In genomic region chr17:3768786-3769185, GRCh38 we compare ENCODE assay signal across 13 cellular contexts. TPM values are rescaled to one million over a fixed set of nuclear protein-coding genes. Genes with fewer than 3 reads are reported as not detected.
DNase-seq lines count a peak whose midpoint lies in the region; ATAC-seq and TF ChIP-seq lines count a peak whose summit lies in the region.
"Had no signal": no experiment of that assay in that cellular context is flagged by ENCODE, and none has a peak within 500 bp of the region (broad histone marks: within the 10 kb centered on the region; RNA-seq: fewer than 3 reads in every experiment).

No MANE protein-coding gene starts in this region.

- peaks cover 1% of the 10 kb centered on the region for H3K9me3 Mint-ChIP-seq in activated naive CD8-positive, alpha-beta T cell treated with anti-CD3 and anti-CD28 coated beads, Interleukin-2, amount 10 ng/mL, durations not matched to agents 7 days and 5 days
- H3K9me3 Mint-ChIP-seq in activated naive CD8-positive, alpha-beta T cell treated with anti-CD3 and anti-CD28 coated beads, Interleukin-2, amount 50 U/mL, for 24 hours: no peaks in the 10 kb centered on the region
- H3K9me3 Mint-ChIP-seq in activated CD8-positive, alpha-beta T cell treated with anti-CD3 and anti-CD28 coated beads for 36 hours: peaks cover 5% of the 10 kb centered on the region
- peaks cover 0 to 3% of the 10 kb centered on the region in 2 donors for H3K9me3 Mint-ChIP-seq in natural killer cell
- H3K9me3 Mint-ChIP-seq: IgD-negative memory B cell had no signal

- intact Hi-C loops in activated CD8-positive, alpha-beta T cell treated with anti-CD3 and anti-CD28 coated beads for 36 hours (cut with micrococcal nuclease): loop anchor here (10.0 kb wide), 1 partner anchor 54 kb away; no protein-coding TSS in a partner anchor
- intact Hi-C loops in natural killer cell (cut with micrococcal nuclease) (loop anchor here (5.0 kb wide), 1 partner anchor 76 kb away; no protein-coding TSS in a partner anchor), lower lobe of right lung (cut with DNase I) (no loop called here)

- CTCF ChIA-PET in activated CD8-positive, alpha-beta T cell treated with anti-CD3 and anti-CD28 coated beads for 36 hours (lab: Charles Lee): interaction anchor here (1.2 to 4.6 kb wide), 3 partner anchors 31 to 148 kb away, joined by 3 to 22 read pairs (median 6); partner anchors contain the start of gene P2RX1

- no peaks in the 10 kb centered on the region for H3K4me1 ChIP-seq in lower lobe of right lung

- TF ChIP-seq CTCF in activated CD8-positive, alpha-beta T cell treated with anti-CD3 and anti-CD28 coated beads for 36 hours (IDR thresholded peaks at IDR 0.05): no peak
- TF ChIP-seq CTCF in natural killer cell (IDR thresholded peaks at IDR 0.05) (no peak), lower lobe of right lung (IDR thresholded peaks at IDR 0.05) (no peak)

- no peaks in the 10 kb centered on the region for H3K9me3 ChIP-seq in lower lobe of right lung

- peaks cover 7% of the 10 kb centered on the region for H3K36me3 Mint-ChIP-seq in activated naive CD8-positive, alpha-beta T cell treated with anti-CD3 and anti-CD28 coated beads, Interleukin-2, amount 10 ng/mL, durations not matched to agents 7 days and 5 days
- H3K36me3 Mint-ChIP-seq in activated naive CD8-positive, alpha-beta T cell treated with anti-CD3 and anti-CD28 coated beads, Interleukin-2, amount 50 U/mL, for 24 hours (ENCODE audit: low read depth): peaks cover 2% of the 10 kb centered on the region
- H3K36me3 Mint-ChIP-seq in activated CD8-positive, alpha-beta T cell treated with anti-CD3 and anti-CD28 coated beads for 36 hours (ENCODE audit: low read depth): peaks cover 10% of the 10 kb centered on the region
- H3K36me3 Mint-ChIP-seq in natural killer cell: no peaks in the 10 kb centered on the region
- H3K36me3 Mint-ChIP-seq: IgD-negative memory B cell had no signal

- H3K27ac Mint-ChIP-seq in activated naive CD8-positive, alpha-beta T cell treated with anti-CD3 and anti-CD28 coated beads, Interleukin-2, amount 10 ng/mL, durations not matched to agents 7 days and 5 days: peak overlapping the region; percentile 7
- no peak overlapping the region for H3K27ac Mint-ChIP-seq in activated naive CD8-positive, alpha-beta T cell treated with anti-CD3 and anti-CD28 coated beads, Interleukin-2, amount 50 U/mL, for 24 hours
- H3K27ac Mint-ChIP-seq in activated CD8-positive, alpha-beta T cell treated with anti-CD3 and anti-CD28 coated beads for 36 hours: peak overlapping the region; percentile 10
- peak overlapping the region; percentile 91 to 99 for H3K27ac Mint-ChIP-seq in natural killer cell

- DNase-seq in activated naive CD8-positive, alpha-beta T cell treated with anti-CD3 and anti-CD28 coated beads, Interleukin-2, amount 10 ng/mL, durations not matched to agents 7 days and 5 days: no peak
- DNase-seq in activated naive CD8-positive, alpha-beta T cell treated with anti-CD3 and anti-CD28 coated beads, Interleukin-2, amount 50 U/mL, for 24 hours: no peak
- DNase-seq in activated CD8-positive, alpha-beta T cell treated with anti-CD3 and anti-CD28 coated beads for 36 hours: no peak
- no peak for DNase-seq in natural killer cell
- no peak for DNase-seq in lower lobe of right lung
- no peak for DNase-seq in 8988T
- DNase-seq: AML-193, NCI-H1436, NCI-H2081, NCI-H510A treated with DMSO at 0.1 percent for 48 hours, SHP77 treated with DMSO at 0.1 percent for 48 hours had no signal

- POLR2A ChIA-PET in activated naive CD8-positive, alpha-beta T cell treated with anti-CD3 and anti-CD28 coated beads, Interleukin-2, amount 10 ng/mL, durations not matched to agents 7 days and 5 days (lab: Charles Lee): interaction anchor here (1.0 to 2.1 kb wide), 3 partner anchors 14 to 30 kb away, joined by 3 to 4 read pairs (median 3); no protein-coding TSS in a partner anchor
- POLR2A ChIA-PET in activated CD8-positive, alpha-beta T cell treated with anti-CD3 and anti-CD28 coated beads for 36 hours (lab: Charles Lee): interaction anchor here (1.0 to 1.8 kb wide), 2 partner anchors 19 to 77 kb away, joined by 3 to 6 read pairs; no protein-coding TSS in a partner anchor

- H3K36me3 ChIP-seq in lower lobe of right lung: no peaks in the 10 kb centered on the region

- no peak for ATAC-seq in activated naive CD8-positive, alpha-beta T cell treated with anti-CD3 and anti-CD28 coated beads, Interleukin-2, amount 10 ng/mL, durations not matched to agents 7 days and 5 days (ENCODE audit: low read depth)
- ATAC-seq in activated naive CD8-positive, alpha-beta T cell treated with anti-CD3 and anti-CD28 coated beads, Interleukin-2, amount 50 U/mL, for 24 hours: no peak
- ATAC-seq in activated CD8-positive, alpha-beta T cell treated with anti-CD3 and anti-CD28 coated beads for 36 hours: no peak
- ATAC-seq in natural killer cell: no peak
- no peak for ATAC-seq in lower lobe of right lung
- no peak for ATAC-seq in GM21367 (IDR thresholded peaks at IDR 0.05; ENCODE audit: unreplicated experiment)

- H3K27me3 Mint-ChIP-seq in activated naive CD8-positive, alpha-beta T cell treated with anti-CD3 and anti-CD28 coated beads, Interleukin-2, amount 10 ng/mL, durations not matched to agents 7 days and 5 days: peaks cover 7% of the 10 kb centered on the region
- peaks cover 25% of the 10 kb centered on the region for H3K27me3 Mint-ChIP-seq in activated naive CD8-positive, alpha-beta T cell treated with anti-CD3 and anti-CD28 coated beads, Interleukin-2, amount 50 U/mL, for 24 hours
- H3K27me3 Mint-ChIP-seq in activated CD8-positive, alpha-beta T cell treated with anti-CD3 and anti-CD28 coated beads for 36 hours: peaks cover 9% of the 10 kb centered on the region
- H3K27me3 Mint-ChIP-seq in natural killer cell (ENCODE audit: low read depth in 2 of 2): peaks cover 0 to 4% of the 10 kb centered on the region in 2 donors
- H3K27me3 Mint-ChIP-seq: IgD-negative memory B cell had no signal

- no peak overlapping the region for H3K27ac ChIP-seq in lower lobe of right lung

- no peaks in the 10 kb centered on the region for H3K27me3 ChIP-seq in lower lobe of right lung (ENCODE audit: low read depth)

- H3K4me1 Mint-ChIP-seq in activated naive CD8-positive, alpha-beta T cell treated with anti-CD3 and anti-CD28 coated beads, Interleukin-2, amount 10 ng/mL, durations not matched to agents 7 days and 5 days: peaks cover 61% of the 10 kb centered on the region
- peaks cover 77% of the 10 kb centered on the region for H3K4me1 Mint-ChIP-seq in activated naive CD8-positive, alpha-beta T cell treated with anti-CD3 and anti-CD28 coated beads, Interleukin-2, amount 50 U/mL, for 24 hours
- peaks cover 74% of the 10 kb centered on the region for H3K4me1 Mint-ChIP-seq in activated CD8-positive, alpha-beta T cell treated with anti-CD3 and anti-CD28 coated beads for 36 hours (ENCODE audit: low read depth)
- peaks cover 76 to 77% of the 10 kb centered on the region in 2 donors for H3K4me1 Mint-ChIP-seq in natural killer cell

- H3K4me3 Mint-ChIP-seq in activated naive CD8-positive, alpha-beta T cell treated with anti-CD3 and anti-CD28 coated beads, Interleukin-2, amount 10 ng/mL, durations not matched to agents 7 days and 5 days: peak overlapping the region; percentile 4
- no peak overlapping the region for H3K4me3 Mint-ChIP-seq in activated naive CD8-positive, alpha-beta T cell treated with anti-CD3 and anti-CD28 coated beads, Interleukin-2, amount 50 U/mL, for 24 hours
- H3K4me3 Mint-ChIP-seq in activated CD8-positive, alpha-beta T cell treated with anti-CD3 and anti-CD28 coated beads for 36 hours: no peak overlapping the region
- H3K4me3 Mint-ChIP-seq in natural killer cell: peak overlapping the region; percentile 67

- no peak overlapping the region for H3K4me3 ChIP-seq in lower lobe of right lung

RNA-seq across cellular contexts. Expression of gene ITGAE, which starts 32.2 kb away (rescaled TPM):
- total RNA-seq in activated naive CD8-positive, alpha-beta T cell treated with anti-CD3 and anti-CD28 coated beads, Interleukin-2, amount 10 ng/mL, durations not matched to agents 7 days and 5 days: 10 to 100 TPM; 48.1 to 52.0 TPM
- total RNA-seq in activated CD8-positive, alpha-beta T cell treated with anti-CD3 and anti-CD28 coated beads for 36 hours: 10 to 100 TPM; 31.8 to 32.4 TPM
- total RNA-seq in natural killer cell (10 to 100 TPM; 12.8 to 13.8 (median 13.8) TPM), lower lobe of right lung (35.4 TPM)

RNA-seq across cellular contexts. Expression of gene HASPIN, which starts 45.1 kb away (rescaled TPM):
- total RNA-seq in activated naive CD8-positive, alpha-beta T cell treated with anti-CD3 and anti-CD28 coated beads, Interleukin-2, amount 10 ng/mL, durations not matched to agents 7 days and 5 days: 10 to 100 TPM; 17.5 to 21.4 TPM
- total RNA-seq in activated CD8-positive, alpha-beta T cell treated with anti-CD3 and anti-CD28 coated beads for 36 hours: 10 to 100 TPM; 20.7 to 21.3 TPM
- total RNA-seq in natural killer cell: under 1 TPM; 0.33 to 0.79 (median 0.70) TPM
- total RNA-seq in lower lobe of right lung: 0.68 TPM

Comparison
In these comparisons a context has a peak if more than half of its experiments do, and no peak if none do; other contexts are left out.
1. H3K4me3 Mint-ChIP-seq: peak in activated naive CD8-positive, alpha-beta T cell treated with anti-CD3 and anti-CD28 coated beads, Interleukin-2, amount 10 ng/mL, durations not matched to agents 7 days and 5 days (single experiment) and natural killer cell (single experiment); none in activated naive CD8-positive, alpha-beta T cell treated with anti-CD3 and anti-CD28 coated beads, Interleukin-2, amount 50 U/mL, for 24 hours (single experiment) and activated CD8-positive, alpha-beta T cell treated with anti-CD3 and anti-CD28 coated beads for 36 hours (single experiment).
2. RNA of gene HASPIN, which starts 45.1 kb away (total RNA-seq): 17.5 to 21.4 TPM in activated naive CD8-positive, alpha-beta T cell treated with anti-CD3 and anti-CD28 coated beads, Interleukin-2, amount 10 ng/mL, durations not matched to agents 7 days and 5 days and 20.7 to 21.3 TPM in activated CD8-positive, alpha-beta T cell treated with anti-CD3 and anti-CD28 coated beads for 36 hours; 0.33 to 0.79 TPM in natural killer cell and 0.68 TPM in lower lobe of right lung (single experiment); every median in the first group is over 10 times any median in the second.